ENCODE assay signal across 18 cellular contexts in the genomic region with DNA sequence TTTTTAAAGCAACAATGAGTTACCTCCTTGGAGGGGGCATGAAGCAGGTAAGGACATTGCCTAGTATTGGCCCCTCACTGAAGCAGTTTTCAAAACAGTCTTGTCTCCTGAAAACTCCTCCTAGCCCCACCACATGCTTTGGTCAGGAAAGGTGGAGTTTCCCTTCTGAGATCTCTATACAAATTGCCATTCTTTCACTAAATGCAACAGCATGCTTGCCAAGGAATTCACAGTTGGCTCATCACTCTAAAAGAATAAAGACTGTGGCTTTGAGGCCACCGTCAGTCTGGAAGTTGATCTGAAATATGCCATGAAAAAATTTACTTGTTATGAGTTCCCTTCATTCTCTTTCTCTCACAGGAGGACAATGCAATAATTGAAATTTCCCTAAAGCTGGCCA.
"Had no signal": no experiment of that assay in that cellular context is flagged by ENCODE, and none has a peak within 500 bp of the region (broad histone marks: within the 10 kb centered on the region; RNA-seq: fewer than 3 reads in every experiment).

No MANE protein-coding gene starts in this region.

- FAIRE-seq: islet of Langerhans had no signal

- H3K4me3 ChIP-seq: adrenal gland, colonic mucosa, prostate gland, tibial artery had no signal

- H3K9me3 Mint-ChIP-seq: activated naive CD4-positive, alpha-beta T cell treated with anti-CD3 and anti-CD28 coated beads, Interleukin-2, amount 50 U/mL, for 24 hours; T-helper 2 cell treated with Interferon-gamma antibody and Interleukin-4, amounts not matched to agents 5 μg/mL and 100 μg/mL, for 36 hours had no signal

- DNase-seq: activated CD4-positive, CD25-positive, alpha-beta regulatory T cell; adrenal gland; central memory CD4-positive, alpha-beta T cell; colonic mucosa; foreskin melanocyte; nephron progenitor cell; occipital lobe; stimulated activated CD4-positive, alpha-beta T cell treated with anti-CD3 and anti-CD28 coated beads, Interleukin-12 subunit alpha, Interleukin-12 subunit beta, amount 100 ng/mL, for 4 hours; stimulated activated CD4-positive, alpha-beta T cell treated with anti-CD3 and anti-CD28 coated beads, Interleukin-2, amount 100 ng/mL, for 24 hours; SW 1271; tibial artery had no signal

- H3K9me3 ChIP-seq: adrenal gland, colonic mucosa, prostate gland, tibial artery had no signal

- H3K27ac ChIP-seq: colonic mucosa, prostate gland, RWPE1, tibial artery had no signal

- H3K4me3 Mint-ChIP-seq: activated naive CD4-positive, alpha-beta T cell treated with anti-CD3 and anti-CD28 coated beads, Interleukin-2, amount 50 U/mL, for 24 hours; nephron progenitor cell; T-helper 2 cell treated with Interferon-gamma antibody and Interleukin-4, amounts not matched to agents 5 μg/mL and 100 μg/mL, for 36 hours had no signal

- H3K27me3 Mint-ChIP-seq: activated naive CD4-positive, alpha-beta T cell treated with anti-CD3 and anti-CD28 coated beads, Interleukin-2, amount 50 U/mL, for 24 hours had no signal

- H3K27ac Mint-ChIP-seq: nephron progenitor cell; T-helper 2 cell treated with Interferon-gamma antibody and Interleukin-4, amounts not matched to agents 5 μg/mL and 100 μg/mL, for 36 hours had no signal

- H3K27me3 ChIP-seq: adrenal gland, colonic mucosa, tibial artery had no signal

- ATAC-seq: left lobe of liver, sciatic nerve had no signal
